ENCODE assay signal across 15 cellular contexts in genomic region chr9:114486205-114486963, GRCh38. TPM values are rescaled to one million over a fixed set of nuclear protein-coding genes. Genes with fewer than 3 reads are reported as not detected.
DNase-seq lines count a peak whose midpoint lies in the region; ATAC-seq, FAIRE-seq and TF ChIP-seq lines count a peak whose summit lies in the region.
"Had no signal": no experiment of that assay in that cellular context is flagged by ENCODE, and none has a peak within 500 bp of the region (broad histone marks: within the 10 kb centered on the region; RNA-seq: fewer than 3 reads in every experiment).

No MANE protein-coding gene starts in this region.

- H3K36me3 ChIP-seq in mammary epithelial cell (ENCODE audit: insufficient read depth, low read length): no peaks in the 10 kb centered on the region
- no peaks in the 10 kb centered on the region for H3K36me3 ChIP-seq in breast epithelium
- no peaks in the 10 kb centered on the region for H3K36me3 ChIP-seq in astrocyte (ENCODE audit: insufficient read depth, low read length)
- H3K36me3 ChIP-seq in esophagus squamous epithelium: no peaks in the 10 kb centered on the region

- H3K27me3 Mint-ChIP-seq in T-helper 17 cell: peaks cover 5% of the 10 kb centered on the region
- H3K27me3 Mint-ChIP-seq in astrocyte (ENCODE audit: low read depth, unreplicated experiment): peaks cover 24% of the 10 kb centered on the region

- peaks cover 3% of the 10 kb centered on the region for H3K36me3 Mint-ChIP-seq in T-helper 17 cell (ENCODE audit: low read depth)
- peaks cover 12% of the 10 kb centered on the region for H3K36me3 Mint-ChIP-seq in astrocyte (ENCODE audit: low read depth, unreplicated experiment)

- intact Hi-C loops in mammary epithelial cell (cut with micrococcal nuclease) (loop anchor here (5.0 kb wide), 3 partner anchors 54 to 101 kb away; partner anchors contain the start of gene ATP6V1G1), breast epithelium (cut with DNase I; ENCODE audit: low total_unique reads) (no loop called here), esophagus squamous epithelium (cut with DNase I) (loop anchor here (5.0 kb wide), 1 partner anchor 166 kb away; no protein-coding TSS in a partner anchor)

- 37% methylated on average over 6 of the region's 7 CpGs for WGBS in mammary epithelial cell (ENCODE audit: low coverage, missing lambda C conversion rate)
- 50 to 59% methylated on average over 7 of the region's 7 CpGs for whole genome bisulfite sequencing in esophagus squamous epithelium, 2 donors

- no peaks in the 10 kb centered on the region for H3K79me2 ChIP-seq in mammary epithelial cell (ENCODE audit: insufficient read depth, low read length)
- no peaks in the 10 kb centered on the region for H3K79me2 ChIP-seq in astrocyte (ENCODE audit: insufficient read depth, low read length)

- CTCF ChIA-PET in mammary epithelial cell (lab: Charles Lee; ENCODE audit: low non-redundant PET): interaction anchor here (0.6 kb wide), 2 partner anchors 18 to 58 kb away, joined by 6 to 14 read pairs; no protein-coding TSS in a partner anchor

- H3K4me3 Mint-ChIP-seq in T-helper 17 cell: no peak overlapping the region
- H3K4me3 Mint-ChIP-seq in astrocyte (ENCODE audit: unreplicated experiment): no peak overlapping the region

- H3K4me2 ChIP-seq in mammary epithelial cell (ENCODE audit: insufficient read depth, low read depth, low read length): peak overlapping the region; percentile 15
- H3K4me2 ChIP-seq in astrocyte (ENCODE audit: low read length): no peak overlapping the region

- no peak overlapping the region for H2AFZ ChIP-seq in mammary epithelial cell (ENCODE audit: low read depth, low read length)
- H2AFZ ChIP-seq in astrocyte (ENCODE audit: low read depth, low read length): no peak overlapping the region

- H3K9me3 Mint-ChIP-seq in astrocyte (ENCODE audit: unreplicated experiment): no peaks in the 10 kb centered on the region

- in situ Hi-C loops in mammary epithelial cell (cut with MboI; ENCODE audit: low sequenced_read_pairs in 2 of 2): loop anchor here in 1 of 2 donors (10.0 kb wide), 1 partner anchor 168 kb away; the partner anchor contains the start of gene TEX53

- H3K9ac ChIP-seq in mammary epithelial cell (ENCODE audit: insufficient read depth, low read length) (no peak overlapping the region), astrocyte (ENCODE audit: low read length) (no peak overlapping the region)

- no peak for TF ChIP-seq CTCF in mammary epithelial cell (conservative IDR thresholded peaks at IDR 0.05 in 1 of 2, IDR thresholded peaks at IDR 0.05 in 1 of 2; ENCODE audit: extremely low read depth in 1 of 2, insufficient read depth in 1 of 2, low read depth in 1 of 2, low read length in 2 of 2)
- no peak for TF ChIP-seq CTCF in breast epithelium (IDR thresholded peaks at IDR 0.05)
- TF ChIP-seq CTCF in astrocyte (IDR thresholded peaks at IDR 0.05; ENCODE audit: insufficient read depth, low read depth, low read length): no peak
- no peak for TF ChIP-seq CTCF in esophagus squamous epithelium (IDR thresholded peaks at IDR 0.05)

- FAIRE-seq in astrocyte (lab: Jason Lieb, UNC): no peak

- ATAC-seq in T-helper 17 cell: no peak
- ATAC-seq in HG03460 (IDR thresholded peaks at IDR 0.05; ENCODE audit: unreplicated experiment): no peak
- no peak for ATAC-seq in HG03442 (IDR thresholded peaks at IDR 0.05; ENCODE audit: unreplicated experiment)
- ATAC-seq: left ventricle myocardium superior, right cardiac atrium had no signal

- H3K27ac Mint-ChIP-seq in T-helper 17 cell: peak overlapping the region; percentile 72
- H3K27ac Mint-ChIP-seq in astrocyte (ENCODE audit: unreplicated experiment): no peak overlapping the region

- no peak overlapping the region for H3K4me3 ChIP-seq in mammary epithelial cell (replicated peaks in 1 of 3; ENCODE audit: insufficient read depth in 1 of 3, low read depth in 2 of 3, low read length in 3 of 3)
- no peak overlapping the region for H3K4me3 ChIP-seq in breast epithelium
- no peak overlapping the region for H3K4me3 ChIP-seq in astrocyte (ENCODE audit: insufficient read depth, low read depth, low read length)
- H3K4me3 ChIP-seq in esophagus squamous epithelium: no peak overlapping the region

- no peak for TF ChIP-seq POLR2A in breast epithelium (IDR thresholded peaks at IDR 0.05)
- TF ChIP-seq POLR2A in esophagus squamous epithelium (IDR thresholded peaks at IDR 0.05): no peak

- H3K4me1 Mint-ChIP-seq in T-helper 17 cell (peaks cover 35% of the 10 kb centered on the region), astrocyte (ENCODE audit: low read depth, unreplicated experiment) (peaks cover 12% of the 10 kb centered on the region)

- H3K27ac ChIP-seq in mammary epithelial cell (ENCODE audit: insufficient read depth, low read depth, low read length) (no peak overlapping the region), breast epithelium (no peak overlapping the region), astrocyte (ENCODE audit: low read depth, low read length) (no peak overlapping the region), esophagus squamous epithelium (no peak overlapping the region)
- H3K27ac ChIP-seq: epithelial cell of prostate had no signal

- dilution Hi-C loops in mammary epithelial cell (cut with HindIII; ENCODE audit: low sequenced_read_pairs): no loop called here

- no TSS peak for BruUV-seq in mammary epithelial cell (replicated peaks; lab: Mats Ljungman, UMichigan)

- H3K27me3 ChIP-seq in mammary epithelial cell (ENCODE audit: insufficient read depth, low read length): no peaks in the 10 kb centered on the region
- no peaks in the 10 kb centered on the region for H3K27me3 ChIP-seq in breast epithelium
- H3K27me3 ChIP-seq in astrocyte (ENCODE audit: insufficient read depth, low read length): peaks cover 3% of the 10 kb centered on the region
- H3K27me3 ChIP-seq in esophagus squamous epithelium: no peaks in the 10 kb centered on the region

- peaks cover 17% of the 10 kb centered on the region for H3K4me1 ChIP-seq in mammary epithelial cell (ENCODE audit: insufficient read depth, low read length)
- no peaks in the 10 kb centered on the region for H3K4me1 ChIP-seq in breast epithelium
- H3K4me1 ChIP-seq in astrocyte (ENCODE audit: insufficient read depth, low read length): peaks cover 8% of the 10 kb centered on the region
- peaks cover 7 to 31% (median 10%) of the 10 kb centered on the region in 3 donors for H3K4me1 ChIP-seq in esophagus squamous epithelium

- H4K20me1 ChIP-seq in mammary epithelial cell (ENCODE audit: insufficient read depth, low read length): no peaks in the 10 kb centered on the region
- peaks cover 12% of the 10 kb centered on the region for H4K20me1 ChIP-seq in astrocyte (ENCODE audit: insufficient read depth, low read length)

- H3K9me3 ChIP-seq in mammary epithelial cell (replicated peaks; ENCODE audit: insufficient read depth, low read length): no peaks in the 10 kb centered on the region
- H3K9me3 ChIP-seq in breast epithelium: no peaks in the 10 kb centered on the region
- no peaks in the 10 kb centered on the region for H3K9me3 ChIP-seq in T-helper 17 cell (ENCODE audit: control insufficient read depth, low read length, poor library complexity, severe bottlenecking)
- no peaks in the 10 kb centered on the region for H3K9me3 ChIP-seq in astrocyte (ENCODE audit: insufficient read depth, low read depth, low read length)
- H3K9me3 ChIP-seq in esophagus squamous epithelium: no peaks in the 10 kb centered on the region

- DNase-seq in mammary epithelial cell: peak; percentile 63
- DNase-seq in breast epithelium (ENCODE audit: low spot score in 2 of 2): no peak
- no peak for DNase-seq in T-helper 17 cell
- DNase-seq in astrocyte (ENCODE audit: low read depth): peak; percentile 36
- no peak for DNase-seq in cerebellum (ENCODE audit: low spot score)
- no peak for DNase-seq in esophagus squamous epithelium (lab: John Stamatoyannopoulos, UW)
- DNase-seq: left ventricle myocardium superior, NCI-H1930, NCI-H510A treated with DMSO at 0.1 percent for 48 hours, occipital lobe, right cardiac atrium, SHP77 treated with DMSO at 0.1 percent for 48 hours had no signal

RNA-seq across cellular contexts. Expression of gene WHRN, which starts 18.9 kb away (rescaled TPM):
- 1 to 10 TPM; 3.2 to 9.7 TPM for total RNA-seq in mammary epithelial cell
- polyA plus RNA-seq in mammary epithelial cell: 1.9 TPM
- 5.3 TPM for polyA minus RNA-seq in mammary epithelial cell
- total RNA-seq in breast epithelium: 10 to 100 TPM in 2 of 3 donors, 1 to 10 TPM in 1; 2.4 to 16.4 (median 15.1) TPM
- total RNA-seq in T-helper 17 cell: 10 to 100 TPM; 18.2 to 32.6 TPM
- total RNA-seq in astrocyte: 9.4 and 10.2 TPM in 2 replicates
- total RNA-seq in cerebellum: 7.7 TPM
- total RNA-seq in esophagus squamous epithelium: 1 to 10 TPM; 2.9 to 6.1 (median 3.4) TPM

Comparison
In these comparisons a context has a peak if more than half of its experiments do, and no peak if none do; other contexts are left out.
1. DNase-seq: peak in mammary epithelial cell (single experiment) and astrocyte (single experiment); none in breast epithelium (0 of 2), T-helper 17 cell (0 of 3), cerebellum (single experiment) and esophagus squamous epithelium (single experiment).